Comparison of ENCODE assay signal across 16 cellular contexts in genomic region chr1:59384443-59384842, GRCh38.
DNase-seq lines count a peak whose midpoint lies in the region; ATAC-seq, FAIRE-seq and TF ChIP-seq lines count a peak whose summit lies in the region.
"Had no signal": no experiment of that assay in that cellular context is flagged by ENCODE, and none has a peak within 500 bp of the region (broad histone marks: within the 10 kb centered on the region; RNA-seq: fewer than 3 reads in every experiment).

No MANE protein-coding gene starts in this region.

- no peak overlapping the region for H3K23ac ChIP-seq in H1 (ENCODE audit: insufficient read length)

- H3K9me3 ChIP-seq in HUES64 (ENCODE audit: insufficient read depth, low read depth, low read length) = no peaks in the 10 kb centered on the region
- H3K9me3 ChIP-seq in H1 (ENCODE audit: insufficient read depth in 2 of 2, low read depth in 1 of 2, low read length in 1 of 2) = no peaks in the 10 kb centered on the region
- H3K9me3 ChIP-seq: esophagus muscularis mucosa had no signal

- no peak overlapping the region for H3K14ac ChIP-seq in H1 (ENCODE audit: insufficient read length)

- no peak overlapping the region for H4K91ac ChIP-seq in H1 (replicated peaks; ENCODE audit: insufficient read length, low read length)

- DNase-seq in NCI-H1092 treated with DMSO at 0.1 percent for 48 hours (lab: John Stamatoyannopoulos, UW) = peak; percentile 50
- DNase-seq in NCI-H1092 (lab: John Stamatoyannopoulos, UW) = no peak
- no peak for DNase-seq in H1 (ENCODE audit: low read depth in 1 of 2, low spot score in 2 of 2)
- no peak for DNase-seq in GDM1 (lab: John Stamatoyannopoulos, UW)
- no peak for DNase-seq in NCI-H510A treated with DMSO at 0.1 percent for 48 hours (lab: John Stamatoyannopoulos, UW)
- no peak for DNase-seq in NCI-H1436 treated with DMSO at 0.1 percent for 48 hours (lab: John Stamatoyannopoulos, UW)
- DNase-seq: central memory CD4-positive, alpha-beta T cell; left ventricle myocardium inferior; NCI-H2171 treated with DMSO at 0.1 percent for 48 hours; occipital lobe; stimulated activated naive CD4-positive, alpha-beta T cell treated with Interleukin-2 at 50 U/mL for 16 hours; trophoblast cell had no signal

- CTCF ChIA-PET in H1 (lab: Charles Lee; ENCODE audit: partially characterized antibody) = interaction anchor here (0.6 kb wide), 1 partner anchor 377 kb away, joined by 3 read pairs; no protein-coding TSS in a partner anchor

- H4K20me1 ChIP-seq in H1 (replicated peaks in 1 of 2; ENCODE audit: control insufficient read depth in 1 of 2, insufficient read depth in 2 of 2, low read length in 2 of 2) = no peaks in the 10 kb centered on the region

- TF ChIP-seq POLR2A in H1 (IDR thresholded peaks at IDR 0.05; ENCODE audit: control extremely low read depth in 1 of 2, low read depth in 2 of 2, low read length in 2 of 2) = no peak

- H2BK12ac ChIP-seq in H1 (ENCODE audit: low read depth, low read length) = no peak overlapping the region

- peak; percentile 83 for ATAC-seq in GM19463 (IDR thresholded peaks at IDR 0.05; ENCODE audit: unreplicated experiment)

- no peak for TF ChIP-seq RAD21 in H1 (IDR thresholded peaks at IDR 0.05 in 1 of 2, conservative IDR thresholded peaks at IDR 0.05 in 1 of 2; ENCODE audit: low read depth in 2 of 2, low read length in 2 of 2)

- H4K8ac ChIP-seq in H1 (ENCODE audit: extremely low read depth, insufficient read depth, low read length) = no peak overlapping the region

- H3K4me3 ChIP-seq in HUES64 (ENCODE audit: low read length) (no peak overlapping the region), H1 (ENCODE audit: extremely low read depth in 1 of 4, insufficient read depth in 2 of 4, low read depth in 3 of 4, low read length in 4 of 4) (peak overlapping the region in 1 of 4 experiments; percentile 2; a peak in 1 of 8 replicates)
- H3K4me3 ChIP-seq: esophagus muscularis mucosa, left ventricle myocardium inferior had no signal

- TF ChIP-seq EP300 in H1 (IDR thresholded peaks at IDR 0.05; ENCODE audit: borderline replicate concordance in 1 of 2, low read depth in 2 of 2, low read length in 2 of 2) = no peak

- H3K4ac ChIP-seq in H1 (replicated peaks; ENCODE audit: insufficient read length, low read depth, low read length) = no peak overlapping the region

- H4K5ac ChIP-seq in H1 (ENCODE audit: insufficient read length, low read depth, low read length) = no peak overlapping the region

- H3K4me1 ChIP-seq in HUES64 (ENCODE audit: insufficient read depth, low read length) (peaks cover 28% of the 10 kb centered on the region), H1 (replicated peaks in 1 of 4; ENCODE audit: control insufficient read depth in 3 of 4, insufficient read depth in 4 of 4, low read length in 3 of 4) (peaks cover 1 to 13% (median 5%) of the 10 kb centered on the region in 4 experiments; a peak in 4 of 7 replicates)
- H3K4me1 ChIP-seq: esophagus muscularis mucosa, left ventricle myocardium inferior had no signal

- H3K23me2 ChIP-seq in H1 (ENCODE audit: low read depth, low read length) = no peaks in the 10 kb centered on the region

- H2BK15ac ChIP-seq in H1 (ENCODE audit: low read length) = no peak overlapping the region

- H3K27ac ChIP-seq in HUES64 (ENCODE audit: low read depth, low read length) (peak overlapping the region; percentile 12; the same call in 1 of the 2 replicates), H1 (ENCODE audit: low read depth, low read length) (no peak overlapping the region)
- H3K27ac ChIP-seq: esophagus muscularis mucosa, left ventricle myocardium inferior had no signal

- no peak overlapping the region for H2BK5ac ChIP-seq in H1 (ENCODE audit: low read depth, low read length)

- no peak overlapping the region for H2BK20ac ChIP-seq in H1 (ENCODE audit: low read length)

- H3K79me2 ChIP-seq in H1 (ENCODE audit: control insufficient read depth in 1 of 2, insufficient read depth in 2 of 2, low read length in 2 of 2) = no peaks in the 10 kb centered on the region

- no peak overlapping the region for H3K56ac ChIP-seq in H1 (replicated peaks; ENCODE audit: insufficient read length, low read depth, low read length)

- no peak overlapping the region for H3K9ac ChIP-seq in HUES64 (ENCODE audit: low read depth, low read length)
- no peak overlapping the region for H3K9ac ChIP-seq in H1 (replicated peaks in 1 of 4; ENCODE audit: extremely low read depth in 1 of 4, low read depth in 3 of 4, low read length in 3 of 4)

- no peaks in the 10 kb centered on the region for H3K27me3 ChIP-seq in HUES64 (ENCODE audit: insufficient read depth, low read length)
- no peaks in the 10 kb centered on the region for H3K27me3 ChIP-seq in H1 (replicated peaks in 1 of 4; ENCODE audit: control insufficient read depth in 3 of 4, extremely low read depth in 1 of 4, insufficient read depth in 3 of 4, low read length in 3 of 4)
- H3K27me3 ChIP-seq: esophagus muscularis mucosa had no signal

- no peak overlapping the region for H3K18ac ChIP-seq in H1 (ENCODE audit: extremely low read depth, low read length)

- no peaks in the 10 kb centered on the region; the same call in 1 of the 2 replicates for H3K79me1 ChIP-seq in H1 (ENCODE audit: low read depth, low read length)

- FAIRE-seq in H1 (lab: Jason Lieb, UNC) = peak; percentile 50
- FAIRE-seq: D721Med had no signal

- no peak for TF ChIP-seq CTCF in H1 (IDR thresholded peaks at IDR 0.05; ENCODE audit: control extremely low read depth in 1 of 3, insufficient read depth in 1 of 3, low read depth in 1 of 3, low read length in 3 of 3)

- 59% methylated on average over 1 of the region's 1 CpG for WGBS in HUES64
- 21% methylated on average over 1 of the region's 1 CpG; no CpG with 5 or more reads in 1 of the 2 experiments for WGBS in H1 (ENCODE audit: extremely low coverage in 1 of 2, insufficient coverage in 1 of 2, insufficient read length in 1 of 2, insufficient replicate concordance in 2 of 2, low coverage in 1 of 2, low lambda C conversion rate in 2 of 2, missing lambda C conversion rate in 1 of 2), 2 experiments

- POLR2A ChIA-PET in H1 (lab: Charles Lee; ENCODE audit: partially characterized antibody) = no interaction called here

- H3K4me2 ChIP-seq in H1 (ENCODE audit: insufficient read depth in 1 of 2, low read depth in 2 of 2, low read length in 2 of 2) = no peak overlapping the region; a peak in 1 of 4 replicates

- H3K36me3 ChIP-seq in HUES64 (ENCODE audit: insufficient read depth, low read length) (no peaks in the 10 kb centered on the region), H1 (ENCODE audit: control insufficient read depth in 2 of 4, insufficient read depth in 4 of 4, low read length in 3 of 4) (no peaks in the 10 kb centered on the region)
- H3K36me3 ChIP-seq: left ventricle myocardium inferior had no signal

- no peak overlapping the region for H2BK120ac ChIP-seq in H1 (replicated peaks; ENCODE audit: low read depth, low read length)

- no peak overlapping the region for H2AFZ ChIP-seq in H1 (ENCODE audit: low read length)

- no peak overlapping the region for H2AK5ac ChIP-seq in H1 (ENCODE audit: low read depth, low read length)

TF ChIP-seq in H1, 55 proteins besides CTCF, POLR2A, EP300 and RAD21:
- no peak for TF ChIP-seq KDM5A (IDR thresholded peaks at IDR 0.05; ENCODE audit: low read length)
- TF ChIP-seq CHD1 (IDR thresholded peaks at IDR 0.05; ENCODE audit: low read depth, low read length) = no peak
- no peak for TF ChIP-seq ASH2L (IDR thresholded peaks at IDR 0.05; ENCODE audit: low read length)
- no peak for TF ChIP-seq RFX5 (IDR thresholded peaks at IDR 0.05; ENCODE audit: borderline replicate concordance, low read depth, low read length)
- no peak for TF ChIP-seq RXRA (IDR thresholded peaks at IDR 0.05; ENCODE audit: insufficient read depth, low read depth, low read length)
- no peak for TF ChIP-seq MAFK (IDR thresholded peaks at IDR 0.05; ENCODE audit: low read depth, low read length)
- no peak for TF ChIP-seq POU5F1 (IDR thresholded peaks at IDR 0.05; ENCODE audit: low read depth, low read length)
- no peak for TF ChIP-seq TAF1 (IDR thresholded peaks at IDR 0.05; ENCODE audit: low read depth, low read length)
- TF ChIP-seq CBX8 (IDR thresholded peaks at IDR 0.05; ENCODE audit: borderline replicate concordance, low read depth, low read length) = no peak
- no peak for TF ChIP-seq RNF2 (IDR thresholded peaks at IDR 0.05; ENCODE audit: borderline replicate concordance, low read depth, low read length, missing control alignments, poor library complexity, severe bottlenecking)
- no peak for TF ChIP-seq EZH2 (IDR thresholded peaks at IDR 0.05; ENCODE audit: low read depth, low read length, severe bottlenecking)
- TF ChIP-seq GABPA (IDR thresholded peaks at IDR 0.05; ENCODE audit: borderline replicate concordance, insufficient read depth, low read length) = no peak
- TF ChIP-seq EGR1 (IDR thresholded peaks at IDR 0.05; ENCODE audit: borderline replicate concordance, low read depth, low read length) = no peak
- TF ChIP-seq CHD2 (IDR thresholded peaks at IDR 0.05; ENCODE audit: low read length) = no peak
- no peak for TF ChIP-seq JUND (IDR thresholded peaks at IDR 0.05; ENCODE audit: low read length)
TF ChIP-seq in H1: peak in this region for 0.
